In the genomic region with DNA sequence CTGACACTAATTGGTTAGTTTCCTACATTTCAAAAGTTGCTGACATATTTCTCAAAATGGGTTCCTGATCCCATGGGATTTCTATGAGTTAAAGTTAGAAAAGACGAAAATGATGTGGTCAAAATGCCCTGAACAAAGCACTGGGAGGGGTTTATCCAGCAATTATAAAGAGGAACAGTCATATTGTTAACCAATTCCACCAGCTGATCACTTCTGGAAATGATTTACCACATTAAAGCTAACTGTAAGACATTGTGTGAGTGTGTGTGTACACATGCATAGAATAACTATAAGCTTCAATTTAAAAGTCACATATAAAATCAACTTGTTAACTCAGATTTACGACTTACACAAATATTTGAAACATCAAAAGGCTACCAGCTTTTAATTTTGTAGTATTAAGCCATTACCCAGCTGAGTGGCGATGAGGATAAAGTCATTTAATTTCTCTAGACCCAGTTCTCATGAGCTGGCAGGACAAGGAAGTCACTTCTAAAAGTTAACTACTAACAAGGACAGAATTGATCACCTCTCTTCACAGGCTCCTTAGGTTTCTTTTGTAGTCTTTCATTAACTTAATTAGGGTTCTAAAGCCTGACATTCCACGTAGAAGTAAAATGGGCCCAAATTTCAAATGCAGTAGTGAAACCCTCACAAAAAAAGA, we compare ENCODE assay signal across 1 cellular context.
A peak's percentile ranks its signal among the peaks of the same experiment; 100 is the strongest.
TF ChIP-seq lines count a peak whose summit lies in the region.

No MANE protein-coding gene starts in this region.

TF ChIP-seq in HepG2, 621 proteins besides CTCF, POLR2A, EP300 and RAD21 (continues in another document):
- TF ChIP-seq, protein P1, sequence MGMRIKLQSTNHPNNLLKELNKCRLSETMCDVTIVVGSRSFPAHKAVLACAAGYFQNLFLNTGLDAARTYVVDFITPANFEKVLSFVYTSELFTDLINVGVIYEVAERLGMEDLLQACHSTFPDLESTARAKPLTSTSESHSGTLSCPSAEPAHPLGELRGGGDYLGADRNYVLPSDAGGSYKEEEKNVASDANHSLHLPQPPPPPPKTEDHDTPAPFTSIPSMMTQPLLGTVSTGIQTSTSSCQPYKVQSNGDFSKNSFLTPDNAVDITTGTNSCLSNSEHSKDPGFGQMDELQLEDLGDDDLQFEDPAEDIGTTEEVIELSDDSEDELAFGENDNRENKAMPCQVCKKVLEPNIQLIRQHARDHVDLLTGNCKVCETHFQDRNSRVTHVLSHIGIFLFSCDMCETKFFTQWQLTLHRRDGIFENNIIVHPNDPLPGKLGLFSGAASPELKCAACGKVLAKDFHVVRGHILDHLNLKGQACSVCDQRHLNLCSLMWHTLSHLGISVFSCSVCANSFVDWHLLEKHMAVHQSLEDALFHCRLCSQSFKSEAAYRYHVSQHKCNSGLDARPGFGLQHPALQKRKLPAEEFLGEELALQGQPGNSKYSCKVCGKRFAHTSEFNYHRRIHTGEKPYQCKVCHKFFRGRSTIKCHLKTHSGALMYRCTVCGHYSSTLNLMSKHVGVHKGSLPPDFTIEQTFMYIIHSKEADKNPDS (CRISPR knock-in tag; IDR thresholded peaks at IDR 0.05) = no peak
- no peak for TF ChIP-seq SAP130 (CRISPR knock-in tag; IDR thresholded peaks at IDR 0.05; ENCODE audit: low read depth)
- TF ChIP-seq, protein P2, sequence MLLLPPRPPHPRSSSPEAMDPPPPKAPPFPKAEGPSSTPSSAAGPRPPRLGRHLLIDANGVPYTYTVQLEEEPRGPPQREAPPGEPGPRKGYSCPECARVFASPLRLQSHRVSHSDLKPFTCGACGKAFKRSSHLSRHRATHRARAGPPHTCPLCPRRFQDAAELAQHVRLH (CRISPR knock-in tag; IDR thresholded peaks at IDR 0.05; ENCODE audit: borderline replicate concordance, low read depth) = no peak
- TF ChIP-seq YEATS4 (CRISPR knock-in tag; IDR thresholded peaks at IDR 0.05; ENCODE audit: borderline replicate concordance) = no peak
- TF ChIP-seq, protein P3, sequence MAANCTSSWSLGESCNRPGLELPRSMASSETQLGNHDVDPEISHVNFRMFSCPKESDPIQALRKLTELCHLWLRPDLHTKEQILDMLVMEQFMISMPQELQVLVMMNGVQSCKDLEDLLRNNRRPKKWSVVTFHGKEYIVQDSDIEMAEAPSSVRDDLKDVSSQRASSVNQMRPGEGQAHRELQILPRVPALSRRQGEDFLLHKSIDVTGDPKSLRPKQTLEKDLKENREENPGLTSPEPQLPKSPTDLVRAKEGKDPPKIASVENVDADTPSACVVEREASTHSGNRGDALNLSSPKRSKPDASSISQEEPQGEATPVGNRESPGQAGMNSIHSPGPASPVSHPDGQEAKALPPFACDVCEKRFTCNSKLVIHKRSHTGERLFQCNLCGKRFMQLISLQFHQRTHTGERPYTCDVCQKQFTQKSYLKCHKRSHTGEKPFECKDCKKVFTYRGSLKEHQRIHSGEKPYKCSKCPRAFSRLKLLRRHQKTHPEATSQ (CRISPR knock-in tag; IDR thresholded peaks at IDR 0.05; ENCODE audit: borderline replicate concordance) = no peak
- TF ChIP-seq ZNF75D (CRISPR knock-in tag; IDR thresholded peaks at IDR 0.05; ENCODE audit: borderline replicate concordance) = no peak
- no peak for TF ChIP-seq ZNF614 (CRISPR knock-in tag; IDR thresholded peaks at IDR 0.05; ENCODE audit: borderline replicate concordance)
- no peak for TF ChIP-seq JUN (CRISPR knock-in tag; IDR thresholded peaks at IDR 0.05)
- no peak for TF ChIP-seq ZKSCAN5 (CRISPR knock-in tag; IDR thresholded peaks at IDR 0.05)
- no peak for TF ChIP-seq ZNF20 (CRISPR knock-in tag; IDR thresholded peaks at IDR 0.05)
- TF ChIP-seq ZNF282 (IDR thresholded peaks at IDR 0.05; ENCODE audit: partially characterized antibody) = no peak
- no peak for TF ChIP-seq SOX13 (IDR thresholded peaks at IDR 0.05)
- TF ChIP-seq SOX13 (CRISPR knock-in tag; conservative IDR thresholded peaks at IDR 0.05 in 1 of 2, IDR thresholded peaks at IDR 0.05 in 1 of 2) = peak in 1 of 2 experiments; percentile 17; a peak in 1 of 4 replicates
- TF ChIP-seq, protein P4, sequence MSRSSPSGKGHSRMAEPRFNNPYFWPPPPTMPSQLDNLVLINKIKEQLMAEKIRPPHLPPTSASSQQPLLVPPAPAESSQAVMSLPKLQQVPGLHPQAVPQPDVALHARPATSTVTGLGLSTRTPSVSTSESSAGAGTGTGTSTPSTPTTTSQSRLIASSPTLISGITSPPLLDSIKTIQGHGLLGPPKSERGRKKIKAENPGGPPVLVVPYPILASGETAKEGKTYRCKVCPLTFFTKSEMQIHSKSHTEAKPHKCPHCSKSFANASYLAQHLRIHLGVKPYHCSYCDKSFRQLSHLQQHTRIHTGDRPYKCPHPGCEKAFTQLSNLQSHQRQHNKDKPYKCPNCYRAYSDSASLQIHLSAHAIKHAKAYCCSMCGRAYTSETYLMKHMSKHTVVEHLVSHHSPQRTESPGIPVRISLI (CRISPR knock-in tag; IDR thresholded peaks at IDR 0.05; ENCODE audit: borderline replicate concordance) = no peak
- TF ChIP-seq, protein P5, sequence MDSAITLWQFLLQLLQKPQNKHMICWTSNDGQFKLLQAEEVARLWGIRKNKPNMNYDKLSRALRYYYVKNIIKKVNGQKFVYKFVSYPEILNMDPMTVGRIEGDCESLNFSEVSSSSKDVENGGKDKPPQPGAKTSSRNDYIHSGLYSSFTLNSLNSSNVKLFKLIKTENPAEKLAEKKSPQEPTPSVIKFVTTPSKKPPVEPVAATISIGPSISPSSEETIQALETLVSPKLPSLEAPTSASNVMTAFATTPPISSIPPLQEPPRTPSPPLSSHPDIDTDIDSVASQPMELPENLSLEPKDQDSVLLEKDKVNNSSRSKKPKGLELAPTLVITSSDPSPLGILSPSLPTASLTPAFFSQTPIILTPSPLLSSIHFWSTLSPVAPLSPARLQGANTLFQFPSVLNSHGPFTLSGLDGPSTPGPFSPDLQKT (CRISPR knock-in tag; IDR thresholded peaks at IDR 0.05; ENCODE audit: borderline replicate concordance) = no peak
- TF ChIP-seq ZBTB42 (CRISPR knock-in tag; IDR thresholded peaks at IDR 0.05) = no peak
- TF ChIP-seq, protein P6, sequence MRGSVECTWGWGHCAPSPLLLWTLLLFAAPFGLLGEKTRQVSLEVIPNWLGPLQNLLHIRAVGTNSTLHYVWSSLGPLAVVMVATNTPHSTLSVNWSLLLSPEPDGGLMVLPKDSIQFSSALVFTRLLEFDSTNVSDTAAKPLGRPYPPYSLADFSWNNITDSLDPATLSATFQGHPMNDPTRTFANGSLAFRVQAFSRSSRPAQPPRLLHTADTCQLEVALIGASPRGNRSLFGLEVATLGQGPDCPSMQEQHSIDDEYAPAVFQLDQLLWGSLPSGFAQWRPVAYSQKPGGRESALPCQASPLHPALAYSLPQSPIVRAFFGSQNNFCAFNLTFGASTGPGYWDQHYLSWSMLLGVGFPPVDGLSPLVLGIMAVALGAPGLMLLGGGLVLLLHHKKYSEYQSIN (CRISPR knock-in tag; IDR thresholded peaks at IDR 0.05; ENCODE audit: borderline replicate concordance) = no peak
- no peak for TF ChIP-seq MAF1 (CRISPR knock-in tag; IDR thresholded peaks at IDR 0.05; ENCODE audit: borderline replicate concordance)
- TF ChIP-seq RFX5 (IDR thresholded peaks at IDR 0.05; ENCODE audit: low read depth, low read length) = no peak
- no peak for TF ChIP-seq SOX6 (IDR thresholded peaks at IDR 0.05)
- TF ChIP-seq SOX6 (CRISPR knock-in tag; IDR thresholded peaks at IDR 0.05) = peak; percentile 11; the same call in 1 of the 2 replicates
- TF ChIP-seq, protein P7, sequence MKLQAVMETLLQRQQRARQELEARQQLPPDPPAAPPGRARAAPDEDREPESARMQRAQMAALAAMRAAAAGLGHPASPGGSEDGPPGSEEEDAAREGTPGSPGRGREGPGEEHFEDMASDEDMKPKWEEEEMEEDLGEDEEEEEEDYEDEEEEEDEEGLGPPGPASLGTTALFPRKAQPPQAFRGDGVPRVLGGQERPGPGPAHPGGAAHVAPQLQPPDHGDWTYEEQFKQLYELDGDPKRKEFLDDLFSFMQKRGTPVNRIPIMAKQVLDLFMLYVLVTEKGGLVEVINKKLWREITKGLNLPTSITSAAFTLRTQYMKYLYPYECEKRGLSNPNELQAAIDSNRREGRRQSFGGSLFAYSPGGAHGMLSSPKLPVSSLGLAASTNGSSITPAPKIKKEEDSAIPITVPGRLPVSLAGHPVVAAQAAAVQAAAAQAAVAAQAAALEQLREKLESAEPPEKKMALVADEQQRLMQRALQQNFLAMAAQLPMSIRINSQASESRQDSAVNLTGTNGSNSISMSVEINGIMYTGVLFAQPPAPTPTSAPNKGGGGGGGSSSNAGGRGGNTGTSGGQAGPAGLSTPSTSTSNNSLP (IDR thresholded peaks at IDR 0.05; ENCODE audit: low read depth, low read length) = 0 out of 2 replicates have a peak, but pooled peaks have one; percentile 34
- TF ChIP-seq, protein P8, sequence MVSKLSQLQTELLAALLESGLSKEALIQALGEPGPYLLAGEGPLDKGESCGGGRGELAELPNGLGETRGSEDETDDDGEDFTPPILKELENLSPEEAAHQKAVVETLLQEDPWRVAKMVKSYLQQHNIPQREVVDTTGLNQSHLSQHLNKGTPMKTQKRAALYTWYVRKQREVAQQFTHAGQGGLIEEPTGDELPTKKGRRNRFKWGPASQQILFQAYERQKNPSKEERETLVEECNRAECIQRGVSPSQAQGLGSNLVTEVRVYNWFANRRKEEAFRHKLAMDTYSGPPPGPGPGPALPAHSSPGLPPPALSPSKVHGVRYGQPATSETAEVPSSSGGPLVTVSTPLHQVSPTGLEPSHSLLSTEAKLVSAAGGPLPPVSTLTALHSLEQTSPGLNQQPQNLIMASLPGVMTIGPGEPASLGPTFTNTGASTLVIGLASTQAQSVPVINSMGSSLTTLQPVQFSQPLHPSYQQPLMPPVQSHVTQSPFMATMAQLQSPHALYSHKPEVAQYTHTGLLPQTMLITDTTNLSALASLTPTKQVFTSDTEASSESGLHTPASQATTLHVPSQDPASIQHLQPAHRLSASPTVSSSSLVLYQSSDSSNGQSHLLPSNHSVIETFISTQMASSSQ (IDR thresholded peaks at IDR 0.05; ENCODE audit: low read depth) = peak; percentile 60; the same call in 1 of the 2 replicates
- TF ChIP-seq, protein P8 (CRISPR knock-in tag; IDR thresholded peaks at IDR 0.05; ENCODE audit: borderline replicate concordance) = no peak
- TF ChIP-seq ZNF451 (CRISPR knock-in tag; IDR thresholded peaks at IDR 0.05) = no peak
- no peak for TF ChIP-seq SRF (IDR thresholded peaks at IDR 0.05; ENCODE audit: low read depth, low read length)
- TF ChIP-seq PAX8 (CRISPR knock-in tag; IDR thresholded peaks at IDR 0.05; ENCODE audit: borderline replicate concordance) = no peak
- TF ChIP-seq, protein P9, sequence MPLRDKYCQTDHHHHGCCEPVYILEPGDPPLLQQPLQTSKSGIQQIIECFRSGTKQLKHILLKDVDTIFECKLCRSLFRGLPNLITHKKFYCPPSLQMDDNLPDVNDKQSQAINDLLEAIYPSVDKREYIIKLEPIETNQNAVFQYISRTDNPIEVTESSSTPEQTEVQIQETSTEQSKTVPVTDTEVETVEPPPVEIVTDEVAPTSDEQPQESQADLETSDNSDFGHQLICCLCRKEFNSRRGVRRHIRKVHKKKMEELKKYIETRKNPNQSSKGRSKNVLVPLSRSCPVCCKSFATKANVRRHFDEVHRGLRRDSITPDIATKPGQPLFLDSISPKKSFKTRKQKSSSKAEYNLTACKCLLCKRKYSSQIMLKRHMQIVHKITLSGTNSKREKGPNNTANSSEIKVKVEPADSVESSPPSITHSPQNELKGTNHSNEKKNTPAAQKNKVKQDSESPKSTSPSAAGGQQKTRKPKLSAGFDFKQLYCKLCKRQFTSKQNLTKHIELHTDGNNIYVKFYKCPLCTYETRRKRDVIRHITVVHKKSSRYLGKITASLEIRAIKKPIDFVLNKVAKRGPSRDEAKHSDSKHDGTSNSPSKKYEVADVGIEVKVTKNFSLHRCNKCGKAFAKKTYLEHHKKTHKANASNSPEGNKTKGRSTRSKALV (CRISPR knock-in tag; IDR thresholded peaks at IDR 0.05) = 0 out of 2 replicates have a peak, but pooled peaks have one; percentile 22
- TF ChIP-seq ZNF3 (CRISPR knock-in tag; IDR thresholded peaks at IDR 0.05) = no peak
- TF ChIP-seq HNRNPH1 (optimal IDR thresholded peaks at IDR 0.05; ENCODE audit: low read depth, low read length) = no peak
- TF ChIP-seq STAT5B (CRISPR knock-in tag; IDR thresholded peaks at IDR 0.05) = no peak
- TF ChIP-seq, protein P10, sequence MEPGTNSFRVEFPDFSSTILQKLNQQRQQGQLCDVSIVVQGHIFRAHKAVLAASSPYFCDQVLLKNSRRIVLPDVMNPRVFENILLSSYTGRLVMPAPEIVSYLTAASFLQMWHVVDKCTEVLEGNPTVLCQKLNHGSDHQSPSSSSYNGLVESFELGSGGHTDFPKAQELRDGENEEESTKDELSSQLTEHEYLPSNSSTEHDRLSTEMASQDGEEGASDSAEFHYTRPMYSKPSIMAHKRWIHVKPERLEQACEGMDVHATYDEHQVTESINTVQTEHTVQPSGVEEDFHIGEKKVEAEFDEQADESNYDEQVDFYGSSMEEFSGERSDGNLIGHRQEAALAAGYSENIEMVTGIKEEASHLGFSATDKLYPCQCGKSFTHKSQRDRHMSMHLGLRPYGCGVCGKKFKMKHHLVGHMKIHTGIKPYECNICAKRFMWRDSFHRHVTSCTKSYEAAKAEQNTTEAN (CRISPR knock-in tag; conservative IDR thresholded peaks at IDR 0.05) = 0 out of 2 replicates have a peak, but pooled peaks have one; percentile 34
- TF ChIP-seq TCF7 (IDR thresholded peaks at IDR 0.05; ENCODE audit: low read depth) = peak; percentile 13; the same call in 1 of the 2 replicates
- no peak for TF ChIP-seq ZNF501 (CRISPR knock-in tag; IDR thresholded peaks at IDR 0.05)
- TF ChIP-seq FOXA1 (IDR thresholded peaks at IDR 0.05) = no peak
- TF ChIP-seq FOXA1 (CRISPR knock-in tag; IDR thresholded peaks at IDR 0.05) = 0 out of 2 replicates have a peak, but pooled peaks have one; percentile 44
- TF ChIP-seq, protein P11, sequence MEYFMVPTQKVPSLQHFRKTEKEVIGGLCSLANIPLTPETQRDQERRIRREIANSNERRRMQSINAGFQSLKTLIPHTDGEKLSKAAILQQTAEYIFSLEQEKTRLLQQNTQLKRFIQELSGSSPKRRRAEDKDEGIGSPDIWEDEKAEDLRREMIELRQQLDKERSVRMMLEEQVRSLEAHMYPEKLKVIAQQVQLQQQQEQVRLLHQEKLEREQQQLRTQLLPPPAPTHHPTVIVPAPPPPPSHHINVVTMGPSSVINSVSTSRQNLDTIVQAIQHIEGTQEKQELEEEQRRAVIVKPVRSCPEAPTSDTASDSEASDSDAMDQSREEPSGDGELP (IDR thresholded peaks at IDR 0.05; ENCODE audit: borderline replicate concordance, low read depth) = peak; percentile 89
- TF ChIP-seq, protein P12, sequence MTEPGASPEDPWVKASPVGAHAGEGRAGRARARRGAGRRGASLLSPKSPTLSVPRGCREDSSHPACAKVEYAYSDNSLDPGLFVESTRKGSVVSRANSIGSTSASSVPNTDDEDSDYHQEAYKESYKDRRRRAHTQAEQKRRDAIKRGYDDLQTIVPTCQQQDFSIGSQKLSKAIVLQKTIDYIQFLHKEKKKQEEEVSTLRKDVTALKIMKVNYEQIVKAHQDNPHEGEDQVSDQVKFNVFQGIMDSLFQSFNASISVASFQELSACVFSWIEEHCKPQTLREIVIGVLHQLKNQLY (CRISPR knock-in tag; IDR thresholded peaks at IDR 0.05) = no peak
